Comparison of ENCODE assay signal across 14 cellular contexts in the genomic region with DNA sequence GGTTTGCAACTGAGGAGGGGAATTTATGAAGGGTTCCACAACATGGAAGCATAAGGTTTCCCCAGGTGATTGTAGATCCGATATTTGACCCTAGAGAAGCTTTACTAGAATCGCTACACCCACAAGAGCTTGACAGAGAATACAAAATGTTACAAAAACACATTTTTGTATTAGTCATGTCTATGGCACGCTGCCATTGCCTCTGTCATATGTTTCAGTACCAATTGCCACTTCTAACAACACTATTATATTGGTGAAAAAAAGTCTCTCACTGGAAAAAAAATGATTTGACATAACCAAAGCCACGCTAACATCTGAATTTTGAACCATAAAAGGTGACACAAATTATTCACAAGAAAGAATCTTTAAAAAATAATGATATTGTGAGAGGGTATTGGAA.
DNase-seq lines count a peak whose midpoint lies in the region; ATAC-seq and TF ChIP-seq lines count a peak whose summit lies in the region.
"Had no signal": no experiment of that assay in that cellular context is flagged by ENCODE, and none has a peak within 500 bp of the region (broad histone marks: within the 10 kb centered on the region; RNA-seq: fewer than 3 reads in every experiment).

No MANE protein-coding gene starts in this region.

- no peaks in the 10 kb centered on the region for H3K27me3 ChIP-seq in PC-3 (ENCODE audit: low read length)
- no peaks in the 10 kb centered on the region for H3K27me3 ChIP-seq in hepatocyte

- H2AFZ ChIP-seq in PC-3 (ENCODE audit: low read length) (no peak overlapping the region), hepatocyte (no peak overlapping the region)

- H3K4me1 ChIP-seq in PC-3 (ENCODE audit: insufficient read depth, low read length), result no peaks in the 10 kb centered on the region
- no peaks in the 10 kb centered on the region for H3K4me1 ChIP-seq in hepatocyte (ENCODE audit: insufficient read depth)
- H3K4me1 ChIP-seq: Caco-2 had no signal

- BruUV-seq in PC-3 (replicated peaks; lab: Mats Ljungman, UMichigan), result no TSS peak

- H4K20me1 ChIP-seq in PC-3 (ENCODE audit: low read length) (no peaks in the 10 kb centered on the region), hepatocyte (ENCODE audit: insufficient read depth, poor library complexity, severe bottlenecking) (no peaks in the 10 kb centered on the region)

- no peaks in the 10 kb centered on the region for H3F3A ChIP-seq in PC-3 (ENCODE audit: low read length, unreplicated experiment)

- no peak; the same call in 1 of the 2 replicates for ATAC-seq in PC-3
- no peak for ATAC-seq in GM21423 (IDR thresholded peaks at IDR 0.05; ENCODE audit: unreplicated experiment)
- no peak for ATAC-seq in GM21786 (IDR thresholded peaks at IDR 0.05; ENCODE audit: unreplicated experiment)
- ATAC-seq: natural killer cell; stimulated activated memory B cell treated with anti-CD40 and anti-IgM and Interleukin-4, amounts not matched to agents 10 μg/mL and 1 μg/mL and 100 μg/mL, for 72 hours had no signal

- H3K4me2 ChIP-seq in PC-3 (ENCODE audit: low read length) (no peak overlapping the region), hepatocyte (no peak overlapping the region)

- H3K9me3 ChIP-seq in PC-3 (ENCODE audit: low read length) (no peaks in the 10 kb centered on the region), hepatocyte (ENCODE audit: low read depth) (no peaks in the 10 kb centered on the region)
- H3K9me3 ChIP-seq: Caco-2 had no signal

- no peak overlapping the region for H3K4me3 ChIP-seq in PC-3 (ENCODE audit: low read length)
- no peak overlapping the region for H3K4me3 ChIP-seq in hepatocyte

- H3K9me2 ChIP-seq in PC-3 (replicated peaks; ENCODE audit: low read length) (no peaks in the 10 kb centered on the region), hepatocyte (replicated peaks; ENCODE audit: insufficient read depth) (no peaks in the 10 kb centered on the region)

- H3K79me2 ChIP-seq in PC-3 (ENCODE audit: low read length) (no peaks in the 10 kb centered on the region), hepatocyte (no peaks in the 10 kb centered on the region)

- no peak for TF ChIP-seq CTCF in PC-3 (conservative IDR thresholded peaks at IDR 0.05; ENCODE audit: low read depth, low read length)
- no peak for TF ChIP-seq CTCF in hepatocyte (IDR thresholded peaks at IDR 0.05; ENCODE audit: poor library complexity)

- CTCF ChIA-PET in PC-3 (lab: Charles Lee), result no interaction called here

- no peak overlapping the region for H3K9ac ChIP-seq in PC-3 (ENCODE audit: low read length)

- 88% methylated on average over 4 of the region's 4 CpGs for WGBS in hepatocyte (ENCODE audit: low lambda C conversion rate, missing lambda C conversion rate)

- DNase-seq in ELR (ENCODE audit: low read depth), result peak; percentile 53
- peak; percentile 60 for DNase-seq in PC-3
- peak; percentile 68 for DNase-seq in fibroblast of gingiva (ENCODE audit: low read depth)
- peak; percentile 77 for DNase-seq in renal cortical epithelial cell (ENCODE audit: low read depth)
- DNase-seq in activated CD4-positive, CD25-positive, alpha-beta regulatory T cell treated with anti-CD3 and anti-CD28 coated beads, Interleukin-2, amount 50 U/mL, for 72 hours, result no peak
- DNase-seq in hepatocyte (ENCODE audit: low spot score), result no peak
- DNase-seq: activated CD8-positive, alpha-beta memory T cell treated with anti-CD3 and anti-CD28 coated beads for 24 hours; Caco-2; endodermal cell; natural killer cell; NCI-H2081 had no signal

- H3K36me3 ChIP-seq in PC-3 (ENCODE audit: low read depth, low read length), result no peaks in the 10 kb centered on the region
- H3K36me3 ChIP-seq in hepatocyte (replicated peaks; ENCODE audit: insufficient read depth, low read depth), result no peaks in the 10 kb centered on the region

- POLR2A ChIA-PET in PC-3 (lab: Charles Lee; ENCODE audit: unreplicated experiment), result no interaction called here

- intact Hi-C loops in PC-3 (cut with micrococcal nuclease), result no loop called here

- H3K27ac ChIP-seq in PC-3 (ENCODE audit: low read length), result no peak overlapping the region
- no peak overlapping the region for H3K27ac ChIP-seq in hepatocyte

Comparison
In these comparisons a context has a peak if more than half of its experiments do, and no peak if none do; other contexts are left out.
1. DNase-seq: peak in ELR (single experiment), PC-3 (single experiment), fibroblast of gingiva (single experiment) and renal cortical epithelial cell (single experiment); none in activated CD4-positive, CD25-positive, alpha-beta regulatory T cell treated with anti-CD3 and anti-CD28 coated beads, Interleukin-2, amount 50 U/mL, for 72 hours (single experiment) and hepatocyte (single experiment).